21 cellular contexts compared by ENCODE assay signal in the genomic region with DNA sequence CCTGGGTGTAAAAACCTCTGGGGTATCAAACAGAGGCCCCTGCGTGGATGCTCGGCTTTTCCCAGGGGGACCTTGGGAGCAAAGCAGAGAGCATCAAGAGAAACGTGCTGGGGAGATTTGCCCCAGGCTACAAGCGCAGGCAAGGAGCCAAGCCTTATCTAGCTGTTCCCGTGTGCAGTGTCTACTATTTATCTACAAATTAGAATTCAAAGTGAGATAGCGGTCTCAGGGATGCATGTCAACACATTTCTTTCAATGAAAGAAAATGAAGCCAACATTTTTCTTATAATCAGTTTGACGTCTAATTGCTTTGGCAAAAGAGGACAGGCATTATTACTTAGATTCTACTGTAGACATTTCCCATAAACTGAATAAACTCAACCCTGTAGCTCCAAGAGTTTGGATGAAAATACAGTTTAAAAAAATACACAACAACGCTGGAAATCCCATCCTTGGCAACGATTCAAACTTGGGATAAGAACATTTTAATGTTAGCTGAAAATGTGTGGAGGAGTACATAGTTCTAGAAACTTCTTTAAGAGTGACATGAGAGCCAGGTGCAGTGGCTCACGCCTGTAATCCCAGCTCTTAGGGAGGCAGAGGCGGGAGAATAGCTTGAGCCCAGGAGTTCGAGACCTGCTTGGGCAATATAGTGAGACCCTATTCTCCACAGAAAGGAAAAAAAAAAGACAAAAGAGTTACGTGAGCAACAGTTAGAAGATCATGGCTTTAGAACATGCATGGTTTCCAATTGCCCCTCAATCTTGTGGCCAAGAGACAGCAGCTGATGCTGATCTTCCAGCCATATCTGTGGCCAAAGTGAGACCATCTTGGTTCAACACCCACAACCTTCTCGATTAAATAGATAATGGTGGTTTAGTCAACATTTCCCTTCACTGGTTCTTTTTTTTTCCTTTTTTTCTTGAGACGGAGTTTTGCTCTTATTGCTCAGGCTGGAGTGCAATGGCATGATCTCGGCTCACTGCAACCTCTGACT. TPM values are rescaled to one million over a fixed set of nuclear protein-coding genes. Genes with fewer than 3 reads are reported as not detected.
DNase-seq lines count a peak whose midpoint lies in the region; ATAC-seq and TF ChIP-seq lines count a peak whose summit lies in the region.
"Had no signal": no experiment of that assay in that cellular context is flagged by ENCODE, and none has a peak within 500 bp of the region (broad histone marks: within the 10 kb centered on the region; RNA-seq: fewer than 3 reads in every experiment).

No MANE protein-coding gene starts in this region.

- H3K4me3 ChIP-seq in ovary, result no peak overlapping the region
- no peak overlapping the region for H3K4me3 ChIP-seq in tibial artery
- H3K4me3 ChIP-seq: dorsolateral prefrontal cortex, esophagus muscularis mucosa, mucosa of descending colon, skin epidermis, upper lobe of right lung had no signal

- H3K9me3 ChIP-seq in ovary (no peaks in the 10 kb centered on the region), tibial artery (no peaks in the 10 kb centered on the region)
- H3K9me3 ChIP-seq: Caco-2, esophagus muscularis mucosa, mucosa of descending colon, upper lobe of right lung had no signal

- no peak for TF ChIP-seq EP300 in ovary (IDR thresholded peaks at IDR 0.05)

- peak; percentile 1 for DNase-seq in NK-92 treated with Interleukin-12 subunit alpha and Interleukin-12 subunit beta, amount 100 ng/mL, for 24 hours (lab: John Stamatoyannopoulos, UW)
- DNase-seq in NK-92 (lab: John Stamatoyannopoulos, UW; ENCODE audit: unreplicated experiment) (no peak), NCI-H1694 (lab: John Stamatoyannopoulos, UW) (peak; percentile 18), astrocyte of the hippocampus (ENCODE audit: low read depth, low spot score) (peak; percentile 29), ovary (peak in 4 of 5 donors; percentile 37 to 75 (median 54)), tibial artery (no peak)
- DNase-seq: activated CD4-positive, CD25-positive, alpha-beta regulatory T cell; activated gamma-delta T cell treated with Interleukin-2 at 50 U/mL for 16 hours; brain microvascular endothelial cell; Caco-2; dorsolateral prefrontal cortex; kidney glomerular epithelial cell; mucosa of descending colon; NCI-H510A; SW 1271; upper lobe of right lung had no signal

- peak overlapping the region in 1 of 2 donors; percentile 30 for H3K27ac ChIP-seq in ovary
- H3K27ac ChIP-seq in tibial artery, result no peak overlapping the region
- H3K27ac ChIP-seq: brain microvascular endothelial cell, dorsolateral prefrontal cortex, esophagus muscularis mucosa, skin epidermis, upper lobe of right lung had no signal

- H3K27me3 ChIP-seq in ovary (no peaks in the 10 kb centered on the region), tibial artery (peaks cover 0 to 14% of the 10 kb centered on the region in 2 donors)
- H3K27me3 ChIP-seq: dorsolateral prefrontal cortex, esophagus muscularis mucosa, upper lobe of right lung had no signal

- ATAC-seq in GM18909 (IDR thresholded peaks at IDR 0.05; ENCODE audit: poor library complexity, unreplicated experiment), result no peak
- no peak for ATAC-seq in GM18868 (IDR thresholded peaks at IDR 0.05; ENCODE audit: unreplicated experiment)
- ATAC-seq: mucosa of descending colon, upper lobe of right lung had no signal

- no peak for TF ChIP-seq POLR2A in ovary (IDR thresholded peaks at IDR 0.05)

- no peaks in the 10 kb centered on the region for H3K36me3 ChIP-seq in ovary
- no peaks in the 10 kb centered on the region for H3K36me3 ChIP-seq in tibial artery
- H3K36me3 ChIP-seq: brain microvascular endothelial cell, esophagus muscularis mucosa, upper lobe of right lung had no signal

- TF ChIP-seq CTCF in ovary (IDR thresholded peaks at IDR 0.05) (no peak), tibial artery (IDR thresholded peaks at IDR 0.05) (no peak)

- intact Hi-C loops in ovary (cut with DNase I), result no loop called here
- intact Hi-C loops in tibial artery (cut with DNase I; ENCODE audit: low total_unique reads), result no loop called here

- WGBS in ovary, 3 donors, result 10 to 19% (median 13%) methylated on average over 16 of the region's 16 CpGs

- H3K4me1 ChIP-seq in ovary (ENCODE audit: insufficient read depth) (peaks cover 3% of the 10 kb centered on the region), tibial artery (peaks cover 0 to 4% (median 0%) of the 10 kb centered on the region in 4 donors)
- H3K4me1 ChIP-seq: Caco-2, upper lobe of right lung had no signal

RNA-seq across cellular contexts. Expression of gene SPNS3, which starts 7.2 kb away (rescaled TPM):
- total RNA-seq in ovary, result under 1 TPM in 4 of 7 donors, not detected in 3; 0.10 to 0.80 (median 0.36) TPM
- polyA plus RNA-seq in ovary, result under 1 TPM in 1 of 2 donors, not detected in 1; 0.06 TPM
- total RNA-seq: Caco-2 had no signal
- polyA plus RNA-seq: AG04450 had no signal

RNA-seq across cellular contexts. Expression of gene SPNS2, which starts 57.7 kb away (rescaled TPM):
- 10 to 100 TPM in 1 of 7 donors, 1 to 10 TPM in 6; 2.4 to 12.7 (median 4.2) TPM for total RNA-seq in ovary
- 1 to 10 TPM in 1 of 2 donors, under 1 TPM in 1; 0.48 to 5.9 TPM for polyA plus RNA-seq in ovary
- polyA plus RNA-seq: AG04450 had no signal

Comparison
In these comparisons a context has a peak if more than half of its experiments do, and no peak if none do; other contexts are left out.
1. DNase-seq: peak in NK-92 treated with Interleukin-12 subunit alpha and Interleukin-12 subunit beta, amount 100 ng/mL, for 24 hours (single experiment), NCI-H1694 (single experiment), astrocyte of the hippocampus (single experiment) and ovary (4 of 5); none in NK-92 (single experiment) and tibial artery (0 of 2).